ENCODE assay signal across 8 cellular contexts in genomic region chr3:16338124-16338523, GRCh38.
DNase-seq lines count a peak whose midpoint lies in the region; ATAC-seq, FAIRE-seq and TF ChIP-seq lines count a peak whose summit lies in the region.

No MANE protein-coding gene starts in this region.

- no peaks in the 10 kb centered on the region for H3K9me2 ChIP-seq in hepatocyte (replicated peaks; ENCODE audit: insufficient read depth)

- DNase-seq in GM19239 (ENCODE audit: insufficient read length, low spot score) (peak; percentile 38), hepatocyte (ENCODE audit: low spot score) (no peak), MG63 (no peak), NCI-H345 treated with DMSO at 0.1 percent for 48 hours (lab: John Stamatoyannopoulos, UW; ENCODE audit: unreplicated experiment) (no peak), NCI-H2171 treated with DMSO at 0.1 percent for 48 hours (lab: John Stamatoyannopoulos, UW) (no peak), SIG-M5 treated with dmso at 0.1 percent for 504 hours (lab: John Stamatoyannopoulos, UW; ENCODE audit: unreplicated experiment) (no peak)
- DNase-seq in activated CD4-positive, alpha-beta T cell treated with anti-CD3 and anti-CD28 coated beads for 4 hours: peak; percentile 23 to 26

- peak; percentile 81 for ATAC-seq in HG03159 (IDR thresholded peaks at IDR 0.05; ENCODE audit: unreplicated experiment)

- FAIRE-seq in GM19239 (lab: Jason Lieb, UNC): peak; percentile 80

- H3K9me3 ChIP-seq in hepatocyte (ENCODE audit: low read depth) (no peaks in the 10 kb centered on the region), MG63 (no peaks in the 10 kb centered on the region)

- TF ChIP-seq CTCF in hepatocyte (IDR thresholded peaks at IDR 0.05; ENCODE audit: poor library complexity): no peak

- H3K4me3 ChIP-seq in hepatocyte (no peak overlapping the region), MG63 (no peak overlapping the region)

- H3K4me1 ChIP-seq in hepatocyte (ENCODE audit: insufficient read depth): no peaks in the 10 kb centered on the region

- peak overlapping the region; percentile 51 for H3K27ac ChIP-seq in hepatocyte

- H3K36me3 ChIP-seq in hepatocyte (replicated peaks; ENCODE audit: insufficient read depth, low read depth) (no peaks in the 10 kb centered on the region), MG63 (no peaks in the 10 kb centered on the region)

- no peaks in the 10 kb centered on the region for H3K79me2 ChIP-seq in hepatocyte

- no peak overlapping the region for H2AFZ ChIP-seq in hepatocyte

- no peaks in the 10 kb centered on the region for H4K20me1 ChIP-seq in hepatocyte (ENCODE audit: insufficient read depth, poor library complexity, severe bottlenecking)

- H3K4me2 ChIP-seq in hepatocyte: no peak overlapping the region

- 92% methylated on average over 11 of the region's 11 CpGs for WGBS in hepatocyte (ENCODE audit: low lambda C conversion rate, missing lambda C conversion rate)

- no peaks in the 10 kb centered on the region for H3K27me3 ChIP-seq in hepatocyte
- no peaks in the 10 kb centered on the region for H3K27me3 ChIP-seq in MG63

Comparison
In these comparisons a context has a peak if more than half of its experiments do, and no peak if none do; other contexts are left out.
1. DNase-seq: peak in GM19239 (single experiment) and activated CD4-positive, alpha-beta T cell treated with anti-CD3 and anti-CD28 coated beads for 4 hours (2 of 2); none in hepatocyte (single experiment), MG63 (single experiment), NCI-H345 treated with DMSO at 0.1 percent for 48 hours (single experiment), NCI-H2171 treated with DMSO at 0.1 percent for 48 hours (single experiment) and SIG-M5 treated with dmso at 0.1 percent for 504 hours (single experiment).